ENCODE assay signal across 28 cellular contexts in genomic region chr12:114612062-114612461, GRCh38.
"Had no signal": no experiment of that assay in that cellular context is flagged by ENCODE, and none has a peak within 500 bp of the region (broad histone marks: within the 10 kb centered on the region; RNA-seq: fewer than 3 reads in every experiment).

No MANE protein-coding gene starts in this region.

- H3K36me3 ChIP-seq: gastroesophageal sphincter, heart left ventricle, left ventricle myocardium inferior, neutrophil, pancreas, stomach, thyroid gland had no signal

- H3K4me1 ChIP-seq: foreskin keratinocyte, gastroesophageal sphincter, heart left ventricle, left ventricle myocardium inferior, pancreas, stomach, thyroid gland had no signal

- H3K27ac Mint-ChIP-seq: memory B cell; naive B cell; natural killer cell treated with Interleukin-12 subunit alpha and Interleukin-12 subunit beta and Interleukin-15 and Interleukin-18, amount 100 ng/mL, for 72 hours; stimulated activated effector memory CD8-positive, alpha-beta T cell treated with anti-CD3 and anti-CD28 coated beads, Interleukin-12 subunit alpha, Interleukin-12 subunit beta, amount 100 ng/mL, for 72 hours had no signal

- H3K36me3 Mint-ChIP-seq: stimulated activated effector memory CD8-positive, alpha-beta T cell treated with anti-CD3 and anti-CD28 coated beads, Interleukin-12 subunit alpha, Interleukin-12 subunit beta, amount 100 ng/mL, for 72 hours had no signal

- H3K4me1 Mint-ChIP-seq: memory B cell; naive B cell; neural crest cell; stimulated activated effector memory CD8-positive, alpha-beta T cell treated with anti-CD3 and anti-CD28 coated beads, Interleukin-12 subunit alpha, Interleukin-12 subunit beta, amount 100 ng/mL, for 72 hours had no signal

- H3K4me3 Mint-ChIP-seq: memory B cell; naive B cell; natural killer cell treated with Interleukin-12 subunit alpha and Interleukin-12 subunit beta and Interleukin-15 and Interleukin-18, amount 100 ng/mL, for 72 hours; neural crest cell; stimulated activated effector memory CD8-positive, alpha-beta T cell treated with anti-CD3 and anti-CD28 coated beads, Interleukin-12 subunit alpha, Interleukin-12 subunit beta, amount 100 ng/mL, for 72 hours had no signal

- H3K9me3 ChIP-seq: mucosa of descending colon, neutrophil, pancreas, thyroid gland had no signal

- ATAC-seq: esophagus mucosa; foreskin keratinocyte; gastroesophageal sphincter; heart left ventricle; left cardiac atrium; natural killer cell treated with Interleukin-12 subunit alpha and Interleukin-12 subunit beta and Interleukin-15 and Interleukin-18, amount 100 ng/mL, for 72 hours; sciatic nerve; stimulated activated effector memory CD8-positive, alpha-beta T cell treated with anti-CD3 and anti-CD28 coated beads, Interleukin-12 subunit alpha, Interleukin-12 subunit beta, amount 100 ng/mL, for 72 hours had no signal

- DNase-seq: dorsolateral prefrontal cortex; effector CD4-positive, alpha-beta T cell; foreskin keratinocyte; heart left ventricle; hippocampal formation; left cardiac atrium; left ventricle myocardium inferior; naive B cell; pancreas; stimulated activated CD4-positive, alpha-beta T cell treated with anti-CD3 and anti-CD28 coated beads, Interleukin-12 subunit alpha, Interleukin-12 subunit beta, amount 100 ng/mL, for 4 hours; stimulated activated CD4-positive, alpha-beta T cell treated with anti-CD3 and anti-CD28 coated beads, Interleukin-2, amount 100 ng/mL, for 24 hours; stimulated activated CD4-positive, alpha-beta T cell treated with anti-CD3 and anti-CD28 coated beads, Interleukin-4, amount 100 ng/mL, for 24 hours; stimulated activated naive CD4-positive, alpha-beta T cell treated with Interleukin-2 at 50 U/mL for 16 hours; stomach; thyroid gland; trophoblast cell had no signal

- H3K4me3 ChIP-seq: dorsolateral prefrontal cortex, gastroesophageal sphincter, heart left ventricle, left ventricle myocardium inferior, lung, mucosa of descending colon, pancreas, smooth muscle cell, stomach, thyroid gland had no signal

- H3K27ac ChIP-seq: dorsolateral prefrontal cortex, epithelial cell of prostate, foreskin keratinocyte, gastroesophageal sphincter, heart left ventricle, left ventricle myocardium inferior, neutrophil, pancreas, stomach, thyroid gland had no signal

- H3K27me3 ChIP-seq: foreskin keratinocyte, gastroesophageal sphincter, neutrophil, pancreas, thyroid gland had no signal
